ENCODE assay signal across 8 cellular contexts in genomic region chrX:119734897-119735339, GRCh38. TPM values are rescaled to one million over a fixed set of nuclear protein-coding genes. Genes with fewer than 3 reads are reported as not detected.
A peak's percentile ranks its signal among the peaks of the same experiment; 100 is the strongest.
DNase-seq lines count a peak whose midpoint lies in the region; ATAC-seq and TF ChIP-seq lines count a peak whose summit lies in the region.
"Had no signal": no experiment of that assay in that cellular context is flagged by ENCODE, and none has a peak within 500 bp of the region (broad histone marks: within the 10 kb centered on the region; RNA-seq: fewer than 3 reads in every experiment).

No MANE protein-coding gene starts in this region.

- CTCF ChIA-PET in RWPE1 (lab: Yijun Ruan, JAX): interaction anchor here (0.5 to 0.7 kb wide), 2 partner anchors 18 to 115 kb away, joined by 3 read pairs; no protein-coding TSS in a partner anchor

- no peaks in the 10 kb centered on the region for H3K9me3 ChIP-seq in testis
- H3K9me3 ChIP-seq in effector memory CD4-positive, alpha-beta T cell (ENCODE audit: control insufficient read depth, low read length): no peaks in the 10 kb centered on the region

- POLR2A ChIA-PET in RWPE1 (lab: Yijun Ruan, JAX; ENCODE audit: low non-redundant PET): no interaction called here

- TF ChIP-seq EP300 in Ishikawa (IDR thresholded peaks at IDR 0.05; ENCODE audit: borderline replicate concordance): 0 out of 2 replicates have a peak, but pooled peaks have one; percentile 16

- intact Hi-C loops in left cardiac atrium (cut with DNase I) (loop anchor here (5.0 to 10.0 kb wide), 2 partner anchors 128 to 220 kb away; partner anchors contain the start of gene NKRF (in 1 of the 2)), testis (cut with DNase I; ENCODE audit: low total_unique reads) (no loop called here)

- no peaks in the 10 kb centered on the region for H3K36me3 ChIP-seq in testis (ENCODE audit: low read depth, missing control alignments)
- H3K36me3 ChIP-seq in effector memory CD4-positive, alpha-beta T cell (ENCODE audit: control insufficient read depth, insufficient read depth, low read length): no peaks in the 10 kb centered on the region

- no peaks in the 10 kb centered on the region for H3K4me1 ChIP-seq in testis
- H3K4me1 ChIP-seq in effector memory CD4-positive, alpha-beta T cell (ENCODE audit: control insufficient read depth, insufficient read depth, low read length, poor library complexity, severe bottlenecking): no peaks in the 10 kb centered on the region

- DNase-seq in NCI-H524 treated with DMSO at 0.1 percent for 48 hours (lab: John Stamatoyannopoulos, UW) (peak; percentile 7), left cardiac atrium (peak; percentile 73), testis (peak; percentile 47), RWPE1 (ENCODE audit: low spot score) (no peak), AG08396 (ENCODE audit: low spot score) (no peak)
- DNase-seq in effector memory CD4-positive, alpha-beta T cell: no peak
- DNase-seq: stimulated activated naive CD8-positive, alpha-beta T cell treated with anti-CD3 and anti-CD28 coated beads, Interleukin-15, Interleukin-2, amounts not matched to agents 100 U/mL and 50 U/mL, for 24 hours had no signal

- no peak for TF ChIP-seq CTCF in testis (IDR thresholded peaks at IDR 0.05)
- no peak for TF ChIP-seq CTCF in RWPE1 (conservative IDR thresholded peaks at IDR 0.05; ENCODE audit: low read depth)

- no peak overlapping the region for H3K4me3 ChIP-seq in testis
- no peak overlapping the region for H3K4me3 ChIP-seq in effector memory CD4-positive, alpha-beta T cell (ENCODE audit: insufficient read depth, low read depth, low read length, poor library complexity, severe bottlenecking)

- WGBS in testis, 2 donors: 64% methylated on average over 4 of the region's 7 CpGs; no CpG with 5 or more reads in 1 of the 2 donors

- no peaks in the 10 kb centered on the region for H3K27me3 ChIP-seq in testis
- H3K27me3 ChIP-seq in effector memory CD4-positive, alpha-beta T cell (replicated peaks; ENCODE audit: control insufficient read depth, insufficient read depth, low read length, poor library complexity, severe bottlenecking): no peaks in the 10 kb centered on the region

- H3K27ac ChIP-seq in testis: no peak overlapping the region
- H3K27ac ChIP-seq in effector memory CD4-positive, alpha-beta T cell (ENCODE audit: insufficient read depth, low read length, poor library complexity, severe bottlenecking): no peak overlapping the region
- H3K27ac ChIP-seq in RWPE1: no peak overlapping the region

- no peak for TF ChIP-seq POLR2A in testis (IDR thresholded peaks at IDR 0.05)

- peak; percentile 73 to 82 for ATAC-seq in left cardiac atrium
- ATAC-seq: stimulated activated naive CD8-positive, alpha-beta T cell treated with anti-CD3 and anti-CD28 coated beads, Interleukin-15, Interleukin-2, amounts not matched to agents 100 U/mL and 50 U/mL, for 24 hours had no signal

- TF ChIP-seq RAD21 in Ishikawa (IDR thresholded peaks at IDR 0.05; ENCODE audit: low read depth): no peak

TF ChIP-seq in Ishikawa, 13 proteins besides CTCF, POLR2A, EP300 and RAD21:
- TF ChIP-seq REST (IDR thresholded peaks at IDR 0.05; ENCODE audit: low read depth) (no peak), NFIC (IDR thresholded peaks at IDR 0.05) (peak; percentile 90), CEBPB (IDR thresholded peaks at IDR 0.05) (no peak)

RNA-seq across cellular contexts. Expression of gene SOWAHD, which starts 23.5 kb away (rescaled TPM):
- total RNA-seq in left cardiac atrium (under 1 TPM; 0.16 to 0.32 TPM), testis (10 to 100 TPM; 12.6 to 21.4 TPM)
- 8.9 TPM for polyA plus RNA-seq in testis (ENCODE audit: insufficient read depth, low read depth, low replicate concordance)

RNA-seq across cellular contexts. Expression of gene SEPTIN6, which starts 42.0 kb away (rescaled TPM):
- total RNA-seq in left cardiac atrium (10 to 100 TPM; 10.6 to 19.6 TPM), testis (100 to 1,000 TPM; 187 to 250 TPM)
- polyA plus RNA-seq in testis (ENCODE audit: insufficient read depth, low read depth, low replicate concordance): 80.2 TPM

RNA-seq across cellular contexts. Expression of gene RPL39, which starts 56.5 kb away (rescaled TPM):
- 1,000 to 10,000 TPM; 1,171 to 1,199 TPM for total RNA-seq in left cardiac atrium
- 1,000 to 10,000 TPM in 1 of 2 donors, 100 to 1,000 TPM in 1; 442 to 1,133 TPM for total RNA-seq in testis
- 1,045 TPM for polyA plus RNA-seq in testis (ENCODE audit: insufficient read depth, low read depth, low replicate concordance)

Comparison
In these comparisons a context has a peak if more than half of its experiments do, and no peak if none do; other contexts are left out.
1. DNase-seq: peak in NCI-H524 treated with DMSO at 0.1 percent for 48 hours (single experiment), left cardiac atrium (single experiment) and testis (single experiment); none in effector memory CD4-positive, alpha-beta T cell (0 of 3), RWPE1 (single experiment) and AG08396 (single experiment).
2. RNA of gene SOWAHD, which starts 23.5 kb away (total RNA-seq): 12.6 to 21.4 TPM in testis; 0.16 to 0.32 TPM in left cardiac atrium; every median in the first group is over 10 times any median in the second.
3. RNA of gene SEPTIN6, which starts 42.0 kb away (total RNA-seq): 187 to 250 TPM in testis; 10.6 to 19.6 TPM in left cardiac atrium; every median in the first group is over 4 times any median in the second.